ENCODE assay signal across 20 cellular contexts in genomic region chr21:15466329-15466728, GRCh38.
DNase-seq lines count a peak whose midpoint lies in the region; ATAC-seq, FAIRE-seq and TF ChIP-seq lines count a peak whose summit lies in the region.
"Had no signal": no experiment of that assay in that cellular context is flagged by ENCODE, and none has a peak within 500 bp of the region (broad histone marks: within the 10 kb centered on the region; RNA-seq: fewer than 3 reads in every experiment).

No MANE protein-coding gene starts in this region.

- no peak overlapping the region for H3K27ac ChIP-seq in BLaER1
- H3K27ac ChIP-seq in K562 (ENCODE audit: extremely low read depth, low read depth, low read length): no peak overlapping the region
- H3K27ac ChIP-seq in kidney (ENCODE audit: low read depth in 2 of 2, low read length in 2 of 2): no peak overlapping the region
- H3K27ac ChIP-seq: C4-2B had no signal

- H3K9ac ChIP-seq in BLaER1 (no peak overlapping the region), K562 (ENCODE audit: insufficient read depth in 1 of 2, low read depth in 2 of 2, low read length in 2 of 2) (no peak overlapping the region), kidney (ENCODE audit: low read length in 2 of 2) (no peak overlapping the region)

- no peak for TF ChIP-seq EP300 in K562 (IDR thresholded peaks at IDR 0.05; ENCODE audit: low read length)

- no peaks in the 10 kb centered on the region for H3K4me1 Mint-ChIP-seq in activated CD8-positive, alpha-beta T cell treated with anti-CD3 and anti-CD28 coated beads for 36 hours (ENCODE audit: low read depth)
- H3K4me1 Mint-ChIP-seq: CD4-positive, CD25-positive, alpha-beta regulatory T cell; CD8-positive, alpha-beta memory T cell had no signal

- BruUV-seq in K562 (replicated peaks; lab: Mats Ljungman, UMichigan): no TSS peak

- H3K36me3 ChIP-seq in BLaER1: no peaks in the 10 kb centered on the region
- H3K36me3 ChIP-seq in K562 (ENCODE audit: control insufficient read depth, insufficient read depth, low read length): no peaks in the 10 kb centered on the region
- H3K36me3 ChIP-seq in kidney (ENCODE audit: control insufficient read depth in 1 of 2, insufficient read depth in 2 of 2, low read length in 2 of 2): no peaks in the 10 kb centered on the region

- H3K27me3 ChIP-seq in BLaER1 (no peaks in the 10 kb centered on the region), K562 (ENCODE audit: control insufficient read depth in 2 of 2, insufficient read depth in 2 of 2, low read length in 2 of 2) (no peaks in the 10 kb centered on the region)

- no peak for TF ChIP-seq POLR2A in K562 (conservative IDR thresholded peaks at IDR 0.05)

- in situ Hi-C loops in K562 (cut with MboI): no loop called here

- TF ChIP-seq CTCF in K562 (IDR thresholded peaks at IDR 0.05 in 2 of 3, conservative IDR thresholded peaks at IDR 0.05 in 1 of 3; ENCODE audit: insufficient read depth in 2 of 3, low read depth in 1 of 3, low read length in 3 of 3) (no peak), kidney (IDR thresholded peaks at IDR 0.05; ENCODE audit: borderline replicate concordance, extremely low read depth, insufficient read depth) (no peak)
- TF ChIP-seq CTCF in activated CD8-positive, alpha-beta T cell treated with anti-CD3 and anti-CD28 coated beads for 36 hours (IDR thresholded peaks at IDR 0.05): no peak

- H3K79me2 ChIP-seq in K562 (ENCODE audit: control insufficient read depth, insufficient read depth, low read length): no peaks in the 10 kb centered on the region

- TF ChIP-seq RAD21 in K562 (CRISPR knock-in tag; conservative IDR thresholded peaks at IDR 0.05 in 1 of 2, IDR thresholded peaks at IDR 0.05 in 1 of 2): no peak

- CTCF ChIA-PET in K562 (lab: Yijun Ruan, JAX; ENCODE audit: low intra/inter-chr PET ratio): no interaction called here
- CTCF ChIA-PET in activated CD8-positive, alpha-beta T cell treated with anti-CD3 and anti-CD28 coated beads for 36 hours (lab: Charles Lee): no interaction called here

- peaks cover 4% of the 10 kb centered on the region for H3K27me3 Mint-ChIP-seq in activated CD8-positive, alpha-beta T cell treated with anti-CD3 and anti-CD28 coated beads for 36 hours

- 0 out of 2 replicates have a peak overlapping the region, but pooled peaks have one; percentile 11 for H2AFZ ChIP-seq in K562 (ENCODE audit: low read depth, low read length)
- H2AFZ ChIP-seq: GM23338 had no signal

- intact Hi-C loops in K562 (cut with micrococcal nuclease) (no loop called here), kidney (cut with DNase I) (no loop called here)
- intact Hi-C loops in activated CD8-positive, alpha-beta T cell treated with anti-CD3 and anti-CD28 coated beads for 36 hours (cut with micrococcal nuclease): no loop called here

- DNase-seq in RCC 7860 (ENCODE audit: low spot score) (no peak), K562 (ENCODE audit: extremely low read depth in 1 of 4, low spot score in 3 of 4) (no peak), kidney (no peak), anterior cingulate cortex (lab: John Stamatoyannopoulos, UW) (no peak), superior temporal gyrus (ENCODE audit: extremely low spot score) (no peak)
- no peak for DNase-seq in activated CD8-positive, alpha-beta T cell treated with anti-CD3 and anti-CD28 coated beads for 36 hours
- DNase-seq: 8988T; CD4-positive, CD25-positive, alpha-beta regulatory T cell; CD8-positive, alpha-beta memory T cell; DMS 273 treated with DMSO at 0.1 percent for 48 hours; DMS79 treated with DMSO at 0.1 percent for 48 hours; H9 had no signal

- H3K4me2 ChIP-seq in BLaER1 (peak overlapping the region; percentile 43), K562 (ENCODE audit: insufficient read depth, low read length) (no peak overlapping the region)
- H3K4me2 ChIP-seq: GM23338 had no signal

- H3K27ac Mint-ChIP-seq in activated CD8-positive, alpha-beta T cell treated with anti-CD3 and anti-CD28 coated beads for 36 hours: no peak overlapping the region
- H3K27ac Mint-ChIP-seq: CD4-positive, CD25-positive, alpha-beta regulatory T cell; GM23338; H9 had no signal

- H3K4me3 Mint-ChIP-seq in activated CD8-positive, alpha-beta T cell treated with anti-CD3 and anti-CD28 coated beads for 36 hours: no peak overlapping the region
- H3K4me3 Mint-ChIP-seq: CD4-positive, CD25-positive, alpha-beta regulatory T cell; CD8-positive, alpha-beta memory T cell; GM23338; H9 had no signal

- H4K20me1 ChIP-seq in BLaER1 (no peaks in the 10 kb centered on the region), K562 (replicated peaks; ENCODE audit: control insufficient read depth, insufficient read depth, low read length) (no peaks in the 10 kb centered on the region)

- H3K4me1 ChIP-seq in BLaER1 (peaks cover 14% of the 10 kb centered on the region), K562 (replicated peaks in 1 of 2; ENCODE audit: control insufficient read depth in 2 of 2, insufficient read depth in 2 of 2, low read length in 2 of 2) (no peaks in the 10 kb centered on the region), kidney (ENCODE audit: control insufficient read depth in 1 of 2, insufficient read depth in 1 of 2, low read depth in 1 of 2, low read length in 2 of 2) (peaks cover 0 to 3% of the 10 kb centered on the region in 2 donors)

- H3K9me1 ChIP-seq in K562 (ENCODE audit: control insufficient read depth, insufficient read depth, low read length): no peaks in the 10 kb centered on the region

- ATAC-seq in K562: no peak
- no peak for ATAC-seq in activated CD8-positive, alpha-beta T cell treated with anti-CD3 and anti-CD28 coated beads for 36 hours
- no peak for ATAC-seq in HG03521 (IDR thresholded peaks at IDR 0.05; ENCODE audit: unreplicated experiment)
- ATAC-seq: GM23338, HCT116 had no signal

- POLR2A ChIA-PET in K562 (lab: Yijun Ruan, JAX): no interaction called here
- POLR2A ChIA-PET in activated CD8-positive, alpha-beta T cell treated with anti-CD3 and anti-CD28 coated beads for 36 hours (lab: Charles Lee): no interaction called here

- H3K9me3 ChIP-seq in BLaER1 (peaks cover 33% of the 10 kb centered on the region), K562 (replicated peaks; ENCODE audit: control insufficient read depth, insufficient read depth, low read depth, low read length) (no peaks in the 10 kb centered on the region), kidney (ENCODE audit: control insufficient read depth in 1 of 2, low read length in 2 of 2) (no peaks in the 10 kb centered on the region)

- no peaks in the 10 kb centered on the region for H3K9me3 Mint-ChIP-seq in activated CD8-positive, alpha-beta T cell treated with anti-CD3 and anti-CD28 coated beads for 36 hours
- H3K9me3 Mint-ChIP-seq: GM23338, H9 had no signal

- FAIRE-seq in RCC 7860 (lab: Jason Lieb, UNC): peak; percentile 35
- FAIRE-seq in K562 (lab: Jason Lieb, UNC): no peak
- FAIRE-seq in kidney (lab: Jason Lieb, UNC): peak; percentile 58
- FAIRE-seq: D721Med, GM12892, GM19239 had no signal

- no peaks in the 10 kb centered on the region for H3K36me3 Mint-ChIP-seq in activated CD8-positive, alpha-beta T cell treated with anti-CD3 and anti-CD28 coated beads for 36 hours (ENCODE audit: low read depth)
- H3K36me3 Mint-ChIP-seq: CD4-positive, CD25-positive, alpha-beta regulatory T cell; CD8-positive, alpha-beta memory T cell had no signal

- WGBS in K562 (ENCODE audit: insufficient coverage, low coverage, missing lambda C conversion rate): 8% methylated on average over 4 of the region's 4 CpGs

- H3K4me3 ChIP-seq in BLaER1 (no peak overlapping the region), K562 (no peak overlapping the region), kidney (ENCODE audit: low read length in 2 of 2) (no peak overlapping the region)
- H3K4me3 ChIP-seq: GM23338 had no signal

TF ChIP-seq in K562, 482 proteins besides CTCF, POLR2A, EP300 and RAD21:
- TF ChIP-seq DNMT1 (IDR thresholded peaks at IDR 0.05): no peak
- TF ChIP-seq FOXA1 (IDR thresholded peaks at IDR 0.05; ENCODE audit: borderline replicate concordance): no peak
- no peak for TF ChIP-seq TAF7 (tag; IDR thresholded peaks at IDR 0.05)
